2 cellular contexts compared by ENCODE assay signal in genomic region chr6:15444081-15444731, GRCh38.
TF ChIP-seq lines count a peak whose summit lies in the region.

No MANE protein-coding gene starts in this region.

TF ChIP-seq in SK-N-SH, 30 proteins besides CTCF, POLR2A, EP300 and RAD21 (continued from another document):
- TF ChIP-seq USF2 (IDR thresholded peaks at IDR 0.05; ENCODE audit: borderline replicate concordance, low read depth, low read length) (no peak), FOXM1 (IDR thresholded peaks at IDR 0.05; ENCODE audit: low read depth) (no peak), GATA2 (CRISPR knock-in tag; IDR thresholded peaks at IDR 0.05) (no peak), JUND (IDR thresholded peaks at IDR 0.05) (no peak), USF1 (IDR thresholded peaks at IDR 0.05; ENCODE audit: borderline replicate concordance, low read depth) (no peak)
TF ChIP-seq in SK-N-SH: peak in this region for 0.

TF ChIP-seq in SK-N-SH treated with all-trans-retinoic acid at 6 μM for 48 hours, 23 proteins besides CTCF, POLR2A, EP300 and RAD21 (continued from another document):
- TF ChIP-seq ZC3H10 (CRISPR knock-in tag; IDR thresholded peaks at IDR 0.05) = no peak
- no peak for TF ChIP-seq ZNF70 (CRISPR knock-in tag; IDR thresholded peaks at IDR 0.05)
- TF ChIP-seq CSRNP3 (CRISPR knock-in tag; IDR thresholded peaks at IDR 0.05) = no peak
- TF ChIP-seq ISL1 (CRISPR knock-in tag; IDR thresholded peaks at IDR 0.05) = no peak
- no peak for TF ChIP-seq BACH2 (CRISPR knock-in tag; IDR thresholded peaks at IDR 0.05; ENCODE audit: borderline replicate concordance)
- TF ChIP-seq PATZ1 (CRISPR knock-in tag; IDR thresholded peaks at IDR 0.05; ENCODE audit: borderline replicate concordance) = no peak
